ENCODE assay signal across 1 cellular context in genomic region chr22:36853407-36854099, GRCh38.
TF ChIP-seq lines count a peak whose summit lies in the region.

No MANE protein-coding gene starts in this region.

TF ChIP-seq in GM23338, 12 proteins besides CTCF, POLR2A, EP300 and RAD21:
- no peak for TF ChIP-seq ZNF462 (CRISPR knock-in tag; IDR thresholded peaks at IDR 0.05)
TF ChIP-seq in GM23338: peak in this region for 0.
